In genomic region chr17:7780736-7781135, GRCh38 we compare ENCODE assay signal across 11 cellular contexts.
"Had no signal": no experiment of that assay in that cellular context is flagged by ENCODE, and none has a peak within 500 bp of the region (broad histone marks: within the 10 kb centered on the region; RNA-seq: fewer than 3 reads in every experiment).

No MANE protein-coding gene starts in this region.

- H2AFZ ChIP-seq: GM23248 had no signal

- H3K4me3 ChIP-seq: GM23248, GM23338, HAP-1 had no signal

- H3K36me3 ChIP-seq: HAP-1 had no signal

- H3K27ac ChIP-seq: GM23248 had no signal

- H3K9ac ChIP-seq: GM23248 had no signal

- H3K4me1 ChIP-seq: HAP-1 had no signal

- FAIRE-seq: H1, H54 had no signal

- H3K4me2 ChIP-seq: GM23338 had no signal

- ATAC-seq: GM23338, HCT116 had no signal

- H3K9me3 ChIP-seq: HAP-1 had no signal

- DNase-seq: GM23248, GOT3, H7, H9, HCEC 1CT, HFFc6 had no signal
